In genomic region chr2:213751446-213751845, GRCh38 we compare ENCODE assay signal across 11 cellular contexts.
DNase-seq lines count a peak whose midpoint lies in the region; ATAC-seq, FAIRE-seq and TF ChIP-seq lines count a peak whose summit lies in the region.
"Had no signal": no experiment of that assay in that cellular context is flagged by ENCODE, and none has a peak within 500 bp of the region (broad histone marks: within the 10 kb centered on the region; RNA-seq: fewer than 3 reads in every experiment).

No MANE protein-coding gene starts in this region.

- TF ChIP-seq POLR2A in H54 (IDR thresholded peaks at IDR 0.05; ENCODE audit: low read depth, low read length) = no peak

- DNase-seq in midbrain (lab: John Stamatoyannopoulos, UW) = no peak
- DNase-seq in NCI-H446 treated with DMSO at 0.1 percent for 48 hours (lab: John Stamatoyannopoulos, UW) = no peak
- DNase-seq in H54 (ENCODE audit: insufficient read length, low spot score) = no peak
- DNase-seq in NCI-H1417 treated with DMSO at 0.1 percent for 48 hours (lab: John Stamatoyannopoulos, UW) = no peak
- DNase-seq: activated CD4-positive, CD25-positive, alpha-beta regulatory T cell treated with anti-CD3 and anti-CD28 coated beads, Interleukin-2, amount 50 U/mL, for 72 hours; CD8-positive, alpha-beta memory T cell; immature natural killer cell had no signal

- ATAC-seq in GM18861 (IDR thresholded peaks at IDR 0.05; ENCODE audit: unreplicated experiment) (peak; percentile 92), GM21576 (IDR thresholded peaks at IDR 0.05; ENCODE audit: unreplicated experiment) (peak; percentile 97), HG03103 (IDR thresholded peaks at IDR 0.05; ENCODE audit: low read depth, unreplicated experiment) (peak; percentile 91), esophagus mucosa (peak; percentile 55)

- no peak for FAIRE-seq in H54 (lab: Jason Lieb, UNC)
